12 cellular contexts compared by ENCODE assay signal in the genomic region with DNA sequence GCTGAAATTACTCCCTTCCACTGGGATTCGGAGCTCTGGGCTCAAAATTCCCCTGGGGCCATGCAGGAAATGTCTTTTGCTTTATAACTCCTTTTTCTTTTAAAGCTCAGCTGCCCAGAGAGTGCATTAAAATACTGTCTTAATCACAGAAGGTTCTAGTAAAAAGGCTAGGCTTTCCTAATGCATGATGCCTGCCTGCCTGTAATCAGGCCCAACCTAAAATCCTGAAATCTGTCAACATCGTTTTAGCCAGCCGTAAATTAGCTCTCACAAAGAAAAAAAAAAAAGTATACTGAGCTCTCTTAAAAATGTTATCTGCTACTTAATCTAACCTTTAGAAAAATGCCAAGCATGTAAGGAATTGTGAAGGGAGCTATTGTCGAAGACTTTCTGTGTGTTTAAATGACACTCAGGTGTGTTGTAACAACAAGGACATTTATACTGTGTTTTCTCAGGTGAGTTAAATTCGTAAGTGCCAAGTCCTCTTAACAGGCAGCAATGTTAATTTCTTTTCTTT. TPM values are rescaled to one million over a fixed set of nuclear protein-coding genes. Genes with fewer than 3 reads are reported as not detected.
DNase-seq lines count a peak whose midpoint lies in the region; ATAC-seq and TF ChIP-seq lines count a peak whose summit lies in the region.
"Had no signal": no experiment of that assay in that cellular context is flagged by ENCODE, and none has a peak within 500 bp of the region (broad histone marks: within the 10 kb centered on the region; RNA-seq: fewer than 3 reads in every experiment).

No MANE protein-coding gene starts in this region.

- no peak for TF ChIP-seq CTCF in VCaP (conservative IDR thresholded peaks at IDR 0.05)
- TF ChIP-seq CTCF in thoracic aorta (IDR thresholded peaks at IDR 0.05): no peak
- no peak for TF ChIP-seq CTCF in testis (IDR thresholded peaks at IDR 0.05)

- H3K4me1 ChIP-seq in iPS-20b (ENCODE audit: insufficient read depth, low read length): peaks cover 23% of the 10 kb centered on the region
- peaks cover 33 to 59% of the 10 kb centered on the region in 2 donors for H3K4me1 ChIP-seq in thoracic aorta (ENCODE audit: control insufficient read depth in 1 of 2, low read depth in 2 of 2)
- H3K4me1 ChIP-seq in testis: peaks cover 8% of the 10 kb centered on the region

- TF ChIP-seq POLR2A in testis (IDR thresholded peaks at IDR 0.05): no peak

- H3K27me3 ChIP-seq in iPS-20b (ENCODE audit: insufficient read depth, low read length) (no peaks in the 10 kb centered on the region), thoracic aorta (replicated peaks; ENCODE audit: insufficient read depth) (no peaks in the 10 kb centered on the region), testis (no peaks in the 10 kb centered on the region)

- H3K9me3 ChIP-seq in iPS-20b (ENCODE audit: insufficient read depth, low read depth, low read length) (no peaks in the 10 kb centered on the region), thoracic aorta (no peaks in the 10 kb centered on the region), testis (no peaks in the 10 kb centered on the region)

- DNase-seq in GM04504 (ENCODE audit: low read depth): peak; percentile 66
- DNase-seq in thoracic aorta (ENCODE audit: low spot score): no peak
- DNase-seq in HT-29 (ENCODE audit: low spot score): no peak
- no peak for DNase-seq in testis
- DNase-seq in middle frontal gyrus (ENCODE audit: extremely low spot score, low spot score): no peak
- DNase-seq: left colon, OCI-M1 had no signal

- H3K36me3 ChIP-seq in iPS-20b (ENCODE audit: insufficient read depth, low read depth, low read length) (no peaks in the 10 kb centered on the region), thoracic aorta (no peaks in the 10 kb centered on the region), testis (ENCODE audit: low read depth, missing control alignments) (no peaks in the 10 kb centered on the region)

- no peak for ATAC-seq in thoracic aorta (ENCODE audit: insufficient number of reproducible peaks, low FRiP score, low read depth)
- no peak for ATAC-seq in GM21515 (IDR thresholded peaks at IDR 0.05; ENCODE audit: unreplicated experiment)
- ATAC-seq: activated CD4-positive, CD25-positive, alpha-beta regulatory T cell treated with anti-CD3 and anti-CD28 coated beads, Interleukin-2, amount 50 U/mL, for 24 hours; left colon had no signal

- intact Hi-C loops in testis (cut with DNase I; ENCODE audit: low total_unique reads): no loop called here

- peak overlapping the region; percentile 45 for H3K9ac ChIP-seq in iPS-20b (ENCODE audit: low read depth, low read length)

- H3K4me3 ChIP-seq in iPS-20b (ENCODE audit: low read length) (no peak overlapping the region), thoracic aorta (peak overlapping the region; percentile 39), testis (no peak overlapping the region)

- H3K27ac ChIP-seq in VCaP (peak overlapping the region; percentile 21; the same call in 1 of the 2 replicates), iPS-20b (ENCODE audit: low read length) (no peak overlapping the region), thoracic aorta (peak overlapping the region; percentile 62 to 64), testis (no peak overlapping the region)
- H3K27ac ChIP-seq: epithelial cell of prostate had no signal

- 46 to 48% methylated on average over 5 of the region's 5 CpGs for whole genome bisulfite sequencing in testis, 2 donors

RNA-seq across cellular contexts. Expression of a gene that starts 26.4 kb away (rescaled TPM):
- 10 to 100 TPM in 1 of 2 donors, 1 to 10 TPM in 1; 3.8 to 12.3 TPM for total RNA-seq in thoracic aorta
- not detected in 2 replicates for total RNA-seq in HT-29 (2014; rRNA removed; shearing (Covaris generic))
- under 1 TPM; 0.63 to 0.99 TPM for total RNA-seq in testis
- polyA plus RNA-seq in testis (ENCODE audit: insufficient read depth, low read depth, low replicate concordance): 1.5 TPM

Comparison
In these comparisons a context has a peak if more than half of its experiments do, and no peak if none do; other contexts are left out.
1. H3K27ac ChIP-seq: peak in VCaP (single experiment) and thoracic aorta (2 of 2); none in iPS-20b (single experiment) and testis (0 of 2).